In genomic region chr10:116082211-116082610, GRCh38 we compare ENCODE assay signal across 23 cellular contexts.
DNase-seq lines count a peak whose midpoint lies in the region; ATAC-seq, FAIRE-seq and TF ChIP-seq lines count a peak whose summit lies in the region.
"Had no signal": no experiment of that assay in that cellular context is flagged by ENCODE, and none has a peak within 500 bp of the region (broad histone marks: within the 10 kb centered on the region; RNA-seq: fewer than 3 reads in every experiment).

No MANE protein-coding gene starts in this region.

- H3K27ac ChIP-seq in astrocyte (ENCODE audit: low read depth, low read length) (no peak overlapping the region), gastroesophageal sphincter (no peak overlapping the region)
- H3K27ac ChIP-seq: BLaER1 treated with 17β-estradiol and CSF1 and Interleukin-3, amounts not matched to agents 10 nM and 100 nM; HL-60; SK-N-MC had no signal

- ATAC-seq in sciatic nerve (peak; percentile 32), gastroesophageal sphincter (no peak)
- ATAC-seq: Panc1 had no signal

- intact Hi-C loops in sciatic nerve (cut with DNase I), result no loop called here

- H3K27me3 ChIP-seq in astrocyte (ENCODE audit: insufficient read depth, low read length), result no peaks in the 10 kb centered on the region
- H3K27me3 ChIP-seq in gastroesophageal sphincter, result peaks cover 5% of the 10 kb centered on the region
- H3K27me3 ChIP-seq: BLaER1 treated with 17β-estradiol and CSF1 and Interleukin-3, amounts not matched to agents 10 nM and 100 nM had no signal

- H3K36me3 Mint-ChIP-seq in astrocyte (ENCODE audit: low read depth, unreplicated experiment), result no peaks in the 10 kb centered on the region

- DNase-seq in Daoy (ENCODE audit: low read depth) (peak; percentile 47), astrocyte (ENCODE audit: low read depth) (peak; percentile 42), iris pigment epithelial cell (ENCODE audit: low read depth) (peak; percentile 45), sciatic nerve (ENCODE audit: low spot score) (no peak), NOMO-1 treated with dmso at 0.1 percent for 144 hours (lab: John Stamatoyannopoulos, UW; ENCODE audit: unreplicated experiment) (no peak), MV-4-11 (lab: John Stamatoyannopoulos, UW) (no peak)
- DNase-seq: AML-193; CD4-positive, alpha-beta T cell; GF-D8; NCI-H1105; NCI-H1436 treated with DMSO at 0.1 percent for 48 hours; NCI-H1930; NCI-H446 treated with DMSO at 0.1 percent for 48 hours; NCI-H526 treated with DMSO at 0.1 percent for 48 hours; SIG-M5 had no signal

- H3K27ac Mint-ChIP-seq in astrocyte (ENCODE audit: unreplicated experiment), result no peak overlapping the region
- H3K27ac Mint-ChIP-seq: CD4-positive, alpha-beta T cell had no signal

- peaks cover 16% of the 10 kb centered on the region for H3K4me1 Mint-ChIP-seq in astrocyte (ENCODE audit: low read depth, unreplicated experiment)

- peaks cover 16% of the 10 kb centered on the region for H3K4me1 ChIP-seq in astrocyte (ENCODE audit: insufficient read depth, low read length)
- no peaks in the 10 kb centered on the region for H3K4me1 ChIP-seq in gastroesophageal sphincter

- TF ChIP-seq POLR2A in gastroesophageal sphincter (IDR thresholded peaks at IDR 0.05), result no peak

- no peak overlapping the region for H3K4me2 ChIP-seq in astrocyte (ENCODE audit: low read length)
- H3K4me2 ChIP-seq: BLaER1 treated with 17β-estradiol and CSF1 and Interleukin-3, amounts not matched to agents 10 nM and 100 nM had no signal

- no peak overlapping the region for H3K4me3 ChIP-seq in astrocyte (ENCODE audit: insufficient read depth, low read depth, low read length)
- no peak overlapping the region for H3K4me3 ChIP-seq in gastroesophageal sphincter
- H3K4me3 ChIP-seq: BLaER1 treated with 17β-estradiol and CSF1 and Interleukin-3, amounts not matched to agents 10 nM and 100 nM; SK-N-MC had no signal

- no peak overlapping the region for H2AFZ ChIP-seq in astrocyte (ENCODE audit: low read depth, low read length)

- H3K9ac ChIP-seq in astrocyte (ENCODE audit: low read length), result no peak overlapping the region
- H3K9ac ChIP-seq: BLaER1 treated with 17β-estradiol and CSF1 and Interleukin-3, amounts not matched to agents 10 nM and 100 nM had no signal

- no peaks in the 10 kb centered on the region for H4K20me1 ChIP-seq in astrocyte (ENCODE audit: insufficient read depth, low read length)
- H4K20me1 ChIP-seq: BLaER1 treated with 17β-estradiol and CSF1 and Interleukin-3, amounts not matched to agents 10 nM and 100 nM had no signal

- WGBS in gastroesophageal sphincter (ENCODE audit: low coverage in 1 of 2), 2 donors, result 47% methylated on average over 3 of the region's 8 CpGs; no CpG with 5 or more reads in 1 of the 2 donors

- no peak for TF ChIP-seq EP300 in gastroesophageal sphincter (IDR thresholded peaks at IDR 0.05)

- H3K9me3 Mint-ChIP-seq in astrocyte (ENCODE audit: unreplicated experiment), result no peaks in the 10 kb centered on the region
- H3K9me3 Mint-ChIP-seq: CD4-positive, alpha-beta T cell had no signal

- FAIRE-seq in astrocyte (lab: Jason Lieb, UNC), result no peak
- FAIRE-seq: A204.1, GM12891, H54 had no signal

- H3K9me3 ChIP-seq in astrocyte (ENCODE audit: insufficient read depth, low read depth, low read length) (no peaks in the 10 kb centered on the region), gastroesophageal sphincter (no peaks in the 10 kb centered on the region)
- H3K9me3 ChIP-seq: BLaER1 treated with 17β-estradiol and CSF1 and Interleukin-3, amounts not matched to agents 10 nM and 100 nM had no signal

- TF ChIP-seq CTCF in astrocyte (IDR thresholded peaks at IDR 0.05; ENCODE audit: insufficient read depth, low read depth, low read length) (no peak), gastroesophageal sphincter (IDR thresholded peaks at IDR 0.05) (no peak)

- peaks cover 24% of the 10 kb centered on the region for H3K27me3 Mint-ChIP-seq in astrocyte (ENCODE audit: low read depth, unreplicated experiment)
- H3K27me3 Mint-ChIP-seq: CD4-positive, alpha-beta T cell had no signal

- H3K36me3 ChIP-seq in astrocyte (ENCODE audit: insufficient read depth, low read length) (no peaks in the 10 kb centered on the region), gastroesophageal sphincter (no peaks in the 10 kb centered on the region)
- H3K36me3 ChIP-seq: BLaER1 treated with 17β-estradiol and CSF1 and Interleukin-3, amounts not matched to agents 10 nM and 100 nM had no signal

- no peaks in the 10 kb centered on the region for H3K79me2 ChIP-seq in astrocyte (ENCODE audit: insufficient read depth, low read length)

- no peak overlapping the region for H3K4me3 Mint-ChIP-seq in astrocyte (ENCODE audit: unreplicated experiment)
- H3K4me3 Mint-ChIP-seq: CD4-positive, alpha-beta T cell had no signal

Comparison
In these comparisons a context has a peak if more than half of its experiments do, and no peak if none do; other contexts are left out.
1. DNase-seq: peak in Daoy (single experiment), astrocyte (single experiment) and iris pigment epithelial cell (single experiment); none in sciatic nerve (single experiment), NOMO-1 treated with dmso at 0.1 percent for 144 hours (single experiment) and MV-4-11 (single experiment).